ENCODE assay signal across 25 cellular contexts in genomic region chr2:159449504-159450124, GRCh38.
DNase-seq lines count a peak whose midpoint lies in the region; ATAC-seq, FAIRE-seq and TF ChIP-seq lines count a peak whose summit lies in the region.
"Had no signal": no experiment of that assay in that cellular context is flagged by ENCODE, and none has a peak within 500 bp of the region (broad histone marks: within the 10 kb centered on the region; RNA-seq: fewer than 3 reads in every experiment).

No MANE protein-coding gene starts in this region.

- no peak overlapping the region for H3K4me2 ChIP-seq in IMR-90 (ENCODE audit: low read depth, low read length)

- H3K9me3 Mint-ChIP-seq in mesothelial cell of epicardium, result no peaks in the 10 kb centered on the region
- H3K9me3 Mint-ChIP-seq in Calu3 (ENCODE audit: low read depth, unreplicated experiment), result no peaks in the 10 kb centered on the region
- H3K9me3 Mint-ChIP-seq: activated CD4-positive, alpha-beta memory T cell treated with anti-CD3 and anti-CD28 coated beads, Interleukin-2, amount 10 ng/mL, durations not matched to agents 7 days and 5 days; stimulated activated effector memory CD8-positive, alpha-beta T cell treated with anti-CD3 and anti-CD28 coated beads, Interleukin-12 subunit alpha, Interleukin-12 subunit beta, amount 100 ng/mL, for 72 hours had no signal

- H3K79me1 ChIP-seq in IMR-90 (ENCODE audit: low read depth in 1 of 2, low read length in 2 of 2), result peaks cover 0 to 2% of the 10 kb centered on the region in 2 experiments; a peak in 1 of 4 replicates

- no peak for ATAC-seq in IMR-90 (ENCODE audit: low read depth)
- ATAC-seq: activated CD4-positive, CD25-positive, alpha-beta regulatory T cell treated with anti-CD3 and anti-CD28 coated beads, Interleukin-2, amount 50 U/mL, for 24 hours; heart left ventricle; left cardiac atrium; naive thymus-derived CD8-positive, alpha-beta T cell; pancreas; stimulated activated effector memory CD8-positive, alpha-beta T cell treated with anti-CD3 and anti-CD28 coated beads, Interleukin-12 subunit alpha, Interleukin-12 subunit beta, amount 100 ng/mL, for 72 hours; T-cell had no signal

- H3K18ac ChIP-seq in IMR-90 (ENCODE audit: low read depth, low read length), result no peak overlapping the region

- no peaks in the 10 kb centered on the region for H3K27me3 ChIP-seq in IMR-90 (ENCODE audit: control insufficient read depth, insufficient read depth, low read length)
- H3K27me3 ChIP-seq: heart left ventricle, pancreas, right atrium auricular region had no signal

- TF ChIP-seq RAD21 in IMR-90 (IDR thresholded peaks at IDR 0.05; ENCODE audit: low read length), result no peak

- no peak overlapping the region for H3K4ac ChIP-seq in IMR-90 (ENCODE audit: low read depth, low read length)

- no peak overlapping the region for H3K9ac ChIP-seq in IMR-90 (ENCODE audit: low read depth, low read length)

- no peak overlapping the region for H3K4me3 ChIP-seq in IMR-90 (ENCODE audit: insufficient read depth, low read depth, low read length)
- H3K4me3 ChIP-seq in astrocyte of the spinal cord (ENCODE audit: low read depth, low read length), result no peak overlapping the region
- H3K4me3 ChIP-seq: heart left ventricle, pancreas, right atrium auricular region had no signal

- peak overlapping the region; percentile 97 for H3K27ac Mint-ChIP-seq in mesothelial cell of epicardium
- H3K27ac Mint-ChIP-seq in Calu3 (ENCODE audit: unreplicated experiment), result no peak overlapping the region
- H3K27ac Mint-ChIP-seq: activated CD4-positive, alpha-beta memory T cell treated with anti-CD3 and anti-CD28 coated beads, Interleukin-2, amount 10 ng/mL, durations not matched to agents 7 days and 5 days; activated naive CD8-positive, alpha-beta T cell treated with anti-CD3 and anti-CD28 coated beads, Interleukin-2, amount 10 ng/mL, durations not matched to agents 7 days and 5 days; naive thymus-derived CD8-positive, alpha-beta T cell; stimulated activated effector memory CD8-positive, alpha-beta T cell treated with anti-CD3 and anti-CD28 coated beads, Interleukin-12 subunit alpha, Interleukin-12 subunit beta, amount 100 ng/mL, for 72 hours; T-cell had no signal

- DNase-seq in GM19239 (ENCODE audit: insufficient read length, low spot score) (no peak), IMR-90 (peak; percentile 7), astrocyte of the spinal cord (ENCODE audit: low read depth, low spot score) (peak; percentile 13), mesothelial cell of epicardium (ENCODE audit: low spot score in 2 of 2, unreplicated experiment in 2 of 2) (no peak), NCI-H2196 (lab: John Stamatoyannopoulos, UW; ENCODE audit: unreplicated experiment) (no peak), GOT3 (lab: John Stamatoyannopoulos, UW) (no peak), Calu3 (no peak)
- DNase-seq: activated CD4-positive, alpha-beta memory T cell treated with anti-CD3 and anti-CD28 coated beads, Interleukin-2, amount 10 ng/mL, durations not matched to agents 7 days and 5 days; activated naive CD8-positive, alpha-beta T cell treated with anti-CD3 and anti-CD28 coated beads, Interleukin-2, amount 10 ng/mL, durations not matched to agents 7 days and 5 days; C1 segment of cervical spinal cord; cerebellar nuclear complex; heart left ventricle; KG1; left cardiac atrium; midbrain; naive thymus-derived CD8-positive, alpha-beta T cell; NCI-H1436 treated with DMSO at 0.1 percent for 48 hours; NCI-H345; pancreas; stimulated activated CD4-positive, alpha-beta T cell treated with anti-CD3 and anti-CD28 coated beads, Interleukin-2, amount 100 ng/mL, for 48 hours; T-cell had no signal

- H2BK15ac ChIP-seq in IMR-90 (ENCODE audit: low read depth, low read length), result no peak overlapping the region

- peaks cover 21% of the 10 kb centered on the region for H3K36me3 ChIP-seq in IMR-90 (ENCODE audit: control insufficient read depth, insufficient read depth, low read length)

- CTCF ChIA-PET in IMR-90 (lab: Yijun Ruan, JAX) (no interaction called here), Calu3 (lab: Charles Lee) (no interaction called here)

- BruUV-seq in IMR-90 (replicated peaks; lab: Mats Ljungman, UMichigan) (no TSS peak), Calu3 (replicated peaks; lab: Mats Ljungman, UMichigan) (no TSS peak)

- H3K36me3 Mint-ChIP-seq in mesothelial cell of epicardium (peaks cover 27% of the 10 kb centered on the region), Calu3 (ENCODE audit: insufficient read depth, unreplicated experiment) (peaks cover 5% of the 10 kb centered on the region)

- H3K56ac ChIP-seq in IMR-90 (ENCODE audit: extremely low read depth, insufficient read depth, low read length), result no peak overlapping the region

- intact Hi-C loops in IMR-90 (cut with micrococcal nuclease), result no loop called here
- intact Hi-C loops in Calu3 (cut with micrococcal nuclease; ENCODE audit: unreplicated experiment), result no loop called here

- H3K4me3 Mint-ChIP-seq in mesothelial cell of epicardium (no peak overlapping the region), Calu3 (ENCODE audit: low read depth, unreplicated experiment) (no peak overlapping the region)
- H3K4me3 Mint-ChIP-seq: activated CD4-positive, alpha-beta memory T cell treated with anti-CD3 and anti-CD28 coated beads, Interleukin-2, amount 10 ng/mL, durations not matched to agents 7 days and 5 days; activated naive CD8-positive, alpha-beta T cell treated with anti-CD3 and anti-CD28 coated beads, Interleukin-2, amount 10 ng/mL, durations not matched to agents 7 days and 5 days; naive thymus-derived CD8-positive, alpha-beta T cell; stimulated activated effector memory CD8-positive, alpha-beta T cell treated with anti-CD3 and anti-CD28 coated beads, Interleukin-12 subunit alpha, Interleukin-12 subunit beta, amount 100 ng/mL, for 72 hours; T-cell had no signal

- H4K91ac ChIP-seq in IMR-90 (ENCODE audit: insufficient read depth, low read depth, low read length), result no peak overlapping the region

- WGBS in IMR-90 (ENCODE audit: extremely low coverage in 2 of 2, insufficient read length in 1 of 2), 2 experiments, result no CpG with 5 or more reads among the region's 1 CpG

- no peak for TF ChIP-seq POLR2A in IMR-90 (IDR thresholded peaks at IDR 0.05; ENCODE audit: low read depth, low read length)

- dilution Hi-C loops in IMR-90 (cut with HindIII; ENCODE audit: low sequenced_read_pairs, unreplicated experiment), result no loop called here

- no peaks in the 10 kb centered on the region for H3K9me1 ChIP-seq in IMR-90 (ENCODE audit: insufficient read depth, low read length)

- no peak overlapping the region for H2BK5ac ChIP-seq in IMR-90 (ENCODE audit: low read depth, low read length, poor library complexity, severe bottlenecking)

- peaks cover 2% of the 10 kb centered on the region; the same call in 1 of the 2 replicates for H3K4me1 ChIP-seq in IMR-90 (ENCODE audit: control insufficient read depth, insufficient read depth, low read length)

- peaks cover 21% of the 10 kb centered on the region for H3K4me1 Mint-ChIP-seq in mesothelial cell of epicardium
- H3K4me1 Mint-ChIP-seq in Calu3 (ENCODE audit: low read depth, unreplicated experiment), result no peaks in the 10 kb centered on the region
- H3K4me1 Mint-ChIP-seq: naive thymus-derived CD8-positive, alpha-beta T cell had no signal

- H2BK20ac ChIP-seq in IMR-90 (ENCODE audit: low read depth, low read length), result no peak overlapping the region

- in situ Hi-C loops in IMR-90 (cut with MboI; ENCODE audit: low sequenced_read_pairs) (no loop called here), astrocyte of the spinal cord (cut with HindIII; ENCODE audit: low sequenced_read_pairs) (no loop called here)

- H3K27me3 Mint-ChIP-seq in mesothelial cell of epicardium (ENCODE audit: low read depth), result no peaks in the 10 kb centered on the region
- no peaks in the 10 kb centered on the region for H3K27me3 Mint-ChIP-seq in Calu3 (ENCODE audit: unreplicated experiment)
- H3K27me3 Mint-ChIP-seq: activated CD4-positive, alpha-beta memory T cell treated with anti-CD3 and anti-CD28 coated beads, Interleukin-2, amount 10 ng/mL, durations not matched to agents 7 days and 5 days; activated naive CD8-positive, alpha-beta T cell treated with anti-CD3 and anti-CD28 coated beads, Interleukin-2, amount 10 ng/mL, durations not matched to agents 7 days and 5 days; naive thymus-derived CD8-positive, alpha-beta T cell; T-cell had no signal

- FAIRE-seq in GM19239 (lab: Jason Lieb, UNC), result peak; percentile 28
- FAIRE-seq: GM12891 had no signal

- H3K14ac ChIP-seq in IMR-90 (replicated peaks; ENCODE audit: low read depth, low read length), result no peak overlapping the region

- H2BK120ac ChIP-seq in IMR-90 (ENCODE audit: low read depth, low read length), result no peak overlapping the region

- H4K5ac ChIP-seq in IMR-90 (ENCODE audit: low read depth, low read length), result no peak overlapping the region

- TF ChIP-seq CTCF in IMR-90 (conservative IDR thresholded peaks at IDR 0.05; ENCODE audit: low read depth, low read length) (no peak), astrocyte of the spinal cord (IDR thresholded peaks at IDR 0.05; ENCODE audit: low read depth, low read length) (no peak), mesothelial cell of epicardium (IDR thresholded peaks at IDR 0.05; ENCODE audit: unreplicated experiment) (no peak), Calu3 (IDR thresholded peaks at IDR 0.05; ENCODE audit: unreplicated experiment) (no peak)

- H2AK5ac ChIP-seq in IMR-90 (ENCODE audit: low read depth, low read length), result no peak overlapping the region

- no peak overlapping the region for H2AFZ ChIP-seq in IMR-90 (replicated peaks; ENCODE audit: low read length, poor library complexity)

- no peak overlapping the region for H2AK9ac ChIP-seq in IMR-90 (replicated peaks; ENCODE audit: low read depth, low read length, poor library complexity)

- H4K8ac ChIP-seq in IMR-90 (ENCODE audit: low read depth in 2 of 2, low read length in 2 of 2), result no peak overlapping the region

- H4K20me1 ChIP-seq in IMR-90 (ENCODE audit: insufficient read depth, low read length), result no peaks in the 10 kb centered on the region

- H3K27ac ChIP-seq in IMR-90 (ENCODE audit: insufficient read depth, low read length), result no peak overlapping the region
- H3K27ac ChIP-seq: heart left ventricle, pancreas, right atrium auricular region had no signal

- POLR2A ChIA-PET in IMR-90 (lab: Charles Lee; ENCODE audit: unreplicated experiment), result no interaction called here

- H3K9me3 ChIP-seq in IMR-90 (ENCODE audit: control insufficient read depth, insufficient read depth, low read length), result no peaks in the 10 kb centered on the region
- H3K9me3 ChIP-seq: pancreas, right atrium auricular region had no signal

- H3K23ac ChIP-seq in IMR-90 (ENCODE audit: low read depth, low read length), result no peak overlapping the region

TF ChIP-seq in IMR-90, 13 proteins besides CTCF, POLR2A, EP300 and RAD21 (continues in another document):
- TF ChIP-seq MAZ (IDR thresholded peaks at IDR 0.05; ENCODE audit: borderline replicate concordance, low read depth, low read length), result no peak
- TF ChIP-seq CEBPB (IDR thresholded peaks at IDR 0.05; ENCODE audit: low read depth, low read length), result no peak
- TF ChIP-seq FOS (IDR thresholded peaks at IDR 0.05; ENCODE audit: low read depth, low read length), result no peak
- no peak for TF ChIP-seq RCOR1 (IDR thresholded peaks at IDR 0.05; ENCODE audit: insufficient replicate concordance, low read length)

Comparison
In these comparisons a context has a peak if more than half of its experiments do, and no peak if none do; other contexts are left out.
1. DNase-seq: peak in IMR-90 (single experiment) and astrocyte of the spinal cord (single experiment); none in GM19239 (single experiment), mesothelial cell of epicardium (0 of 2), NCI-H2196 (single experiment), GOT3 (single experiment) and Calu3 (single experiment).